ENCODE assay signal across 9 cellular contexts in genomic region chr4:165398570-165398969, GRCh38. TPM values are rescaled to one million over a fixed set of nuclear protein-coding genes. Genes with fewer than 3 reads are reported as not detected.
DNase-seq lines count a peak whose midpoint lies in the region; ATAC-seq, FAIRE-seq and TF ChIP-seq lines count a peak whose summit lies in the region.
"Had no signal": no experiment of that assay in that cellular context is flagged by ENCODE, and none has a peak within 500 bp of the region (broad histone marks: within the 10 kb centered on the region; RNA-seq: fewer than 3 reads in every experiment).

No MANE protein-coding gene starts in this region.

- no peak for FAIRE-seq in GM12878 (lab: Jason Lieb, UNC)
- FAIRE-seq: keratinocyte had no signal

- CTCF ChIA-PET in GM12878 (lab: Yijun Ruan, JAX): no interaction called here

- no TSS peak for BruUV-seq in GM12878 (replicated peaks; lab: Mats Ljungman, UMichigan)

- no peaks in the 10 kb centered on the region for H3K79me2 ChIP-seq in GM12878 (ENCODE audit: control insufficient read depth, insufficient read depth, low read length)

- H3K9ac ChIP-seq in GM12878 (ENCODE audit: control insufficient read depth, insufficient read depth, low read length): no peak overlapping the region

- RAD21 ChIA-PET in GM12878 (lab: Charles Lee; ENCODE audit: unreplicated experiment): no interaction called here

- no peak overlapping the region for H3K27ac Mint-ChIP-seq in neural crest cell (ENCODE audit: unreplicated experiment)

- intact Hi-C loops in GM12878 (cut with micrococcal nuclease; ENCODE audit: unreplicated experiment) (no loop called here), psoas muscle (cut with DNase I) (no loop called here)

- SMC1A ChIA-PET in GM12878 (lab: Charles Lee; ENCODE audit: uncharacterized antibody, unreplicated experiment): no interaction called here

- no peak overlapping the region for H3K4me3 ChIP-seq in GM12878
- H3K4me3 ChIP-seq in psoas muscle: no peak overlapping the region

- H3K4me2 ChIP-seq in GM12878 (ENCODE audit: control insufficient read depth, insufficient read depth): no peak overlapping the region

- peaks cover 8% of the 10 kb centered on the region for H3K36me3 Mint-ChIP-seq in neural crest cell (ENCODE audit: low read depth)

- no peaks in the 10 kb centered on the region for H4K20me1 ChIP-seq in GM12878 (ENCODE audit: control insufficient read depth, insufficient read depth)

- H3K9me3 ChIP-seq in GM12878 (replicated peaks; ENCODE audit: control insufficient read depth, insufficient read depth, low read length): no peaks in the 10 kb centered on the region
- H3K9me3 ChIP-seq in psoas muscle: no peaks in the 10 kb centered on the region

- H3K4me1 ChIP-seq in GM12878 (ENCODE audit: control insufficient read depth, insufficient read depth, low read length) (no peaks in the 10 kb centered on the region), psoas muscle (no peaks in the 10 kb centered on the region)

- peaks cover 2% of the 10 kb centered on the region for H3K9me3 Mint-ChIP-seq in neural crest cell

- H3K27me3 ChIP-seq in GM12878 (replicated peaks in 1 of 2; ENCODE audit: control insufficient read depth in 2 of 2, insufficient read depth in 2 of 2, low read length in 1 of 2): peaks cover 0 to 2% of the 10 kb centered on the region in 2 experiments; a peak in 2 of 4 replicates
- H3K27me3 ChIP-seq in psoas muscle (ENCODE audit: insufficient read depth in 3 of 3, low read length in 2 of 3): no peaks in the 10 kb centered on the region

- 0% methylated on average over 1 of the region's 1 CpG for WGBS in GM12878 (ENCODE audit: insufficient coverage, insufficient replicate concordance, low lambda C conversion rate, missing lambda C conversion rate)
- 3 to 9% (median 7%) methylated on average over 1 of the region's 1 CpG for WGBS in psoas muscle, 3 donors

- H2AFZ ChIP-seq in GM12878 (ENCODE audit: control insufficient read depth, low read depth, low read length): no peak overlapping the region

- in situ Hi-C loops in GM12878 (cut with MboI): no loop called here

- no peak for TF ChIP-seq EP300 in GM12878 (IDR thresholded peaks at IDR 0.05; ENCODE audit: borderline replicate concordance in 1 of 2, control insufficient read depth in 1 of 2, low read depth in 2 of 2, low read length in 2 of 2)

- no peaks in the 10 kb centered on the region for H3K27me3 Mint-ChIP-seq in neural crest cell (ENCODE audit: low read depth)

- H3K4me3 Mint-ChIP-seq in neural crest cell: peak overlapping the region; percentile 20

- H3K4me1 Mint-ChIP-seq in neural crest cell: peaks cover 7% of the 10 kb centered on the region

- peak; percentile 71 for ATAC-seq in GM21529 (IDR thresholded peaks at IDR 0.05; ENCODE audit: unreplicated experiment)
- ATAC-seq in GM12878: peak; percentile 48; the same call in 2 of the 3 replicates
- no peak for ATAC-seq in psoas muscle
- ATAC-seq in HG03432 (IDR thresholded peaks at IDR 0.05; ENCODE audit: unreplicated experiment): no peak
- no peak for ATAC-seq in HG02840 (IDR thresholded peaks at IDR 0.05; ENCODE audit: low FRiP score, unreplicated experiment)

- H3K36me3 ChIP-seq in GM12878 (ENCODE audit: control insufficient read depth in 2 of 2, insufficient read depth in 2 of 2, low read length in 1 of 2) (no peaks in the 10 kb centered on the region), psoas muscle (ENCODE audit: insufficient read depth in 1 of 2, low read depth in 1 of 2) (no peaks in the 10 kb centered on the region)

- no peak overlapping the region for H3K27ac ChIP-seq in GM12878 (ENCODE audit: control insufficient read depth, insufficient read depth)
- no peak overlapping the region for H3K27ac ChIP-seq in psoas muscle

- DNase-seq in NCI-H1694 (lab: John Stamatoyannopoulos, UW) (peak; percentile 99), GM12878 (ENCODE audit: low read depth, low spot score) (no peak), neural crest cell (ENCODE audit: low read depth, low spot score) (peak; percentile 11), DMS114 treated with DMSO at 0.1 percent for 48 hours (lab: John Stamatoyannopoulos, UW; ENCODE audit: unreplicated experiment) (no peak), psoas muscle (no peak)

- no peak for TF ChIP-seq POLR2A in GM12878 (IDR thresholded peaks at IDR 0.05; ENCODE audit: low read depth, low read length)

- TF ChIP-seq CTCF in GM12878 (IDR thresholded peaks at IDR 0.05 in 2 of 3, conservative IDR thresholded peaks at IDR 0.05 in 1 of 3; ENCODE audit: control insufficient read depth in 2 of 3, extremely low read depth in 1 of 3, insufficient read depth in 1 of 3, low read depth in 3 of 3, low read length in 3 of 3): no peak
- TF ChIP-seq CTCF in neural crest cell (conservative IDR thresholded peaks at IDR 0.05): no peak
- TF ChIP-seq CTCF in psoas muscle (IDR thresholded peaks at IDR 0.05): no peak

- no peak for TF ChIP-seq RAD21 in GM12878 (IDR thresholded peaks at IDR 0.05; ENCODE audit: insufficient read depth, low read depth, low read length)

- POLR2A ChIA-PET in GM12878 (lab: Charles Lee): no interaction called here

TF ChIP-seq in GM12878, 131 proteins besides CTCF, POLR2A, EP300 and RAD21 (continues in another document):
- no peak for TF ChIP-seq SREBF1 (IDR thresholded peaks at IDR 0.05; ENCODE audit: low read length)
- no peak for TF ChIP-seq KDM1A (IDR thresholded peaks at IDR 0.05; ENCODE audit: borderline replicate concordance)
- TF ChIP-seq SMAD1 (IDR thresholded peaks at IDR 0.05; ENCODE audit: low read depth, partially characterized antibody): no peak
- peak; percentile 49; the same call in 1 of the 2 replicates for TF ChIP-seq BMI1 (IDR thresholded peaks at IDR 0.05; ENCODE audit: borderline replicate concordance)
- no peak for TF ChIP-seq YY1 (IDR thresholded peaks at IDR 0.05; ENCODE audit: low read depth, low read length)
- TF ChIP-seq NFIC (IDR thresholded peaks at IDR 0.05; ENCODE audit: low read depth, low read length): no peak
- peak; percentile 94 for TF ChIP-seq RFX5 (IDR thresholded peaks at IDR 0.05; ENCODE audit: low read depth, low read length)
- TF ChIP-seq GATAD2B (conservative IDR thresholded peaks at IDR 0.05; ENCODE audit: low read depth): no peak
- no peak for TF ChIP-seq RB1 (IDR thresholded peaks at IDR 0.05; ENCODE audit: borderline replicate concordance)
- TF ChIP-seq USF2 (IDR thresholded peaks at IDR 0.05; ENCODE audit: borderline replicate concordance, low read depth, low read length): no peak
- TF ChIP-seq BRCA1 (IDR thresholded peaks at IDR 0.05; ENCODE audit: low read depth, low read length): no peak
- TF ChIP-seq NBN (IDR thresholded peaks at IDR 0.05): no peak
- TF ChIP-seq TBL1XR1 (IDR thresholded peaks at IDR 0.05; ENCODE audit: low read depth, low read length): no peak
- TF ChIP-seq TCF3 (IDR thresholded peaks at IDR 0.05; ENCODE audit: borderline replicate concordance, insufficient read depth, low read depth, low read length): no peak
- TF ChIP-seq WRNIP1 (IDR thresholded peaks at IDR 0.05; ENCODE audit: borderline replicate concordance, low read depth, low read length): no peak
- TF ChIP-seq SIN3A (IDR thresholded peaks at IDR 0.05; ENCODE audit: low read depth, low read length): no peak

RNA-seq across cellular contexts. Expression of gene CPE, which starts 19.8 kb away (rescaled TPM):
- total RNA-seq in GM12878 (2013; cell fraction: nucleolus; rRNA removed): not detected in 2 replicates
- total RNA-seq in GM12878 (2014; rRNA removed) (not detected in 2 replicates), GM12878 (2014; rRNA removed; fragmentation: Illumina TruSeq; extraction: Trizol) (not detected in 2 replicates), GM12878 (2021) (not detected in 2 replicates), neural crest cell (65.2 and 68.8 TPM in 2 replicates), psoas muscle (10 to 100 TPM; 12.2 to 34.8 (median 22.4) TPM)
- polyA plus RNA-seq in GM12878 (2011; ENCODE audit: low read depth): not detected
- polyA plus RNA-seq in GM12878 (2011; rRNA removed) (not detected in 2 replicates), GM12878 (2014; fragmentation: Illumina TruSeq; extraction: Trizol) (not detected in 2 replicates), GM12878 (2014; fragmentation: Nextera tagmentation; extraction: Ambion mirVana) (under 1 TPM in 1 of 2 experiments, not detected in 1; 0.05 TPM), GM12878 (2014; rRNA removed) (not detected in 2 replicates), GM12878 (2016; fragmentation: Nextera tagmentation; extraction: Ambion mirVana) (under 1 TPM in 1 of 2 experiments, not detected in 1; 0.14 TPM), psoas muscle (10 to 100 TPM in 2 of 3 donors, 1 to 10 TPM in 1; 9.4 to 10.3 (median 10.1) TPM)
- polyA plus RNA-seq in GM12878 (2011; cell fraction: cytosol; rRNA removed): not detected in 2 replicates
- not detected in 2 replicates for polyA plus RNA-seq in GM12878 (2011; cell fraction: nucleus; rRNA removed)
- 0.06 TPM in 1 of 2 replicates, not detected in the other for polyA plus RNA-seq in GM12878 (2012)
- polyA minus RNA-seq in GM12878 (2011; rRNA and poly(A)+ RNA removed): 0.05 TPM in 1 of 2 replicates, not detected in the other
- not detected in 2 replicates for polyA minus RNA-seq in GM12878 (2011; cell fraction: cytosol; rRNA and poly(A)+ RNA removed)
- polyA minus RNA-seq in GM12878 (2011; cell fraction: nucleus; rRNA and poly(A)+ RNA removed): not detected in 2 replicates

Comparison
In these comparisons a context has a peak if more than half of its experiments do, and no peak if none do; other contexts are left out.
1. ATAC-seq: peak in GM21529 (single experiment) and GM12878 (single experiment); none in psoas muscle (0 of 4), HG03432 (single experiment) and HG02840 (single experiment).
2. DNase-seq: peak in NCI-H1694 (single experiment) and neural crest cell (single experiment); none in GM12878 (single experiment), DMS114 treated with DMSO at 0.1 percent for 48 hours (single experiment) and psoas muscle (0 of 2).
3. RNA of gene CPE, which starts 19.8 kb away (total RNA-seq): 65.2 to 68.8 TPM in neural crest cell and 12.2 to 34.8 TPM in psoas muscle; not detected in GM12878; every median in the first group is over 10 times any median in the second.